In genomic region chr15:74995779-74996765, GRCh38 we compare ENCODE assay signal across 8 cellular contexts.
A peak's percentile ranks its signal among the peaks of the same experiment; 100 is the strongest.
DNase-seq lines count a peak whose midpoint lies in the region; ATAC-seq and TF ChIP-seq lines count a peak whose summit lies in the region.

No MANE protein-coding gene starts in this region.

- H3K36me3 ChIP-seq in HUES48 (ENCODE audit: control insufficient read depth, insufficient read depth, low read length) (no peaks in the 10 kb centered on the region), WERI-Rb-1 (peaks cover 10% of the 10 kb centered on the region)

- DNase-seq in AG09309 (ENCODE audit: low read depth) (no peak), WERI-Rb-1 (peak; percentile 78), foreskin fibroblast (no peak), pons (ENCODE audit: low spot score) (peak; percentile 22), dedifferentiated amniotic fluid mesenchymal stem cell (ENCODE audit: extremely low spot score) (no peak)
- DNase-seq in stimulated activated CD4-positive, alpha-beta T cell treated with anti-CD3 and anti-CD28 coated beads, Interleukin-12 subunit alpha, Interleukin-12 subunit beta, amount 100 ng/mL, for 4 hours, result no peak

- peaks cover 7% of the 10 kb centered on the region for H3K4me1 ChIP-seq in HUES48 (ENCODE audit: control insufficient read depth, insufficient read depth, low read length)

- H3K27ac ChIP-seq in HUES48 (ENCODE audit: low read depth, low read length), result peak overlapping the region; percentile 56
- H3K27ac ChIP-seq in WERI-Rb-1, result peak overlapping the region; percentile 95

- H3K27me3 ChIP-seq in HUES48 (ENCODE audit: control insufficient read depth, insufficient read depth, low read length), result peaks cover 9% of the 10 kb centered on the region
- no peaks in the 10 kb centered on the region for H3K27me3 ChIP-seq in WERI-Rb-1 (ENCODE audit: insufficient read depth, low read depth, severe bottlenecking)

- no peak for TF ChIP-seq CTCF in AG09309 (IDR thresholded peaks at IDR 0.05; ENCODE audit: control insufficient read depth, insufficient read depth, low read depth, low read length, missing control alignments)
- no peak for TF ChIP-seq CTCF in WERI-Rb-1 (IDR thresholded peaks at IDR 0.05; ENCODE audit: low read depth, low read length)
- TF ChIP-seq CTCF in foreskin fibroblast (IDR thresholded peaks at IDR 0.05; ENCODE audit: low read depth, low read length), result no peak

- peak overlapping the region; percentile 74 for H3K4me3 ChIP-seq in AG09309 (ENCODE audit: control insufficient read depth, low read depth, low read length)
- H3K4me3 ChIP-seq in HUES48 (ENCODE audit: low read depth, low read length), result peak overlapping the region; percentile 88
- H3K4me3 ChIP-seq in WERI-Rb-1 (ENCODE audit: low read depth, low read length), result peak overlapping the region; percentile 84
- peak overlapping the region; percentile 66 to 80 for H3K4me3 ChIP-seq in foreskin fibroblast (ENCODE audit: low read depth in 1 of 2, low read length in 2 of 2)

- no peaks in the 10 kb centered on the region for H3K9me3 ChIP-seq in HUES48 (ENCODE audit: control insufficient read depth, insufficient read depth, low read length)
- peaks cover 5% of the 10 kb centered on the region for H3K9me3 ChIP-seq in WERI-Rb-1 (ENCODE audit: severe bottlenecking)

- peak overlapping the region; percentile 72; the same call in 1 of the 2 replicates for H3K9ac ChIP-seq in HUES48 (ENCODE audit: low read depth, low read length)

- ATAC-seq in HG03175 (IDR thresholded peaks at IDR 0.05; ENCODE audit: unreplicated experiment), result no peak

Comparison
In these comparisons a context has a peak if more than half of its experiments do, and no peak if none do; other contexts are left out.
1. DNase-seq: peak in WERI-Rb-1 (single experiment) and pons (single experiment); none in AG09309 (single experiment), foreskin fibroblast (0 of 2), stimulated activated CD4-positive, alpha-beta T cell treated with anti-CD3 and anti-CD28 coated beads, Interleukin-12 subunit alpha, Interleukin-12 subunit beta, amount 100 ng/mL, for 4 hours (single experiment) and dedifferentiated amniotic fluid mesenchymal stem cell (single experiment).
2. Peak in every context shown above with its lines, with median percentiles within 50 percentile points of each other: H3K4me3 ChIP-seq.